In the genomic region with DNA sequence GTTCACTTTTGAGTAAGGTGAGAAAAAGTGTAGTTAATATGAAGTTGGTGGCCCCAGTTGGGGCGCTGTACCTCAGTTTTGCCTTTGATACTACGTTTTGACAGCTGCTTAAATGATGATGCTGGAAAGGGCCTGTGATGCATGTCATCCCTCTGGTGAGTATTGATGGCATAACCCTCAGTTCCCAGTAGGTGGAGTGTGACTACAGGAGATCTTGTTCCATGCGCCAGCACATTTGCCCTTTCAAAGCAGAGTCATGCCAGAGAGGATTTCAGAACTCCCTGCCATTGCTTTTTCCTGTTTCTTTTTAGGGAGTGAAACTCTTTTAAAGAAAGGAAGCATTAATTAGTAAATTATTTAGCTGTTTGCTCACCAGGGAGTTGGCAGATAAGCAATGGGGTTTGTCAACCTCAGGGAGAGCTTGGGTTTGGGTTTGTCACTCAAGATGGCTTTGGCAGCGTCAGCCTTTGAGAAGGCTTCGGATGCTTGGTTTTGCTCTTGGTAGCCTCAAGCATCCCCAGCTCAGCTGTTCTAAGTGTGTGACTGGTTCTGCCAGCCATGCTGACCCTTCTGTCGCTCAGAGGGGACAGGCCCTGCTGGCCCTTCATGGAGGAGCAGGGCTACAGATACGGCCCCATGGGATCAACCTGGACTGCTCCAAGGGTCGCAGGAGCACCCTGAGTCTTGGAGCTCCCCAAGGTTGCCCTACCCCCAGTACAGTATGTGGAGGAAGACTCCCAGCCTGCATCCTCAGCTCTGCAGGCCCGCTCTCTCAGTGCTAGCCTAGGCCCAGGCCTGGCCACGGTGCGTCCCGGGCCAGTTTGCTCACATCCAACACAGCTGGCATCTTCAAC, we compare ENCODE assay signal across 8 cellular contexts. TPM values are rescaled to one million over a fixed set of nuclear protein-coding genes. Genes with fewer than 3 reads are reported as not detected.
DNase-seq lines count a peak whose midpoint lies in the region; ATAC-seq, FAIRE-seq and TF ChIP-seq lines count a peak whose summit lies in the region.

No MANE protein-coding gene starts in this region.

- H3K4me1 ChIP-seq in left lung = peaks cover 3 to 6% of the 10 kb centered on the region in 2 donors

- no peak overlapping the region for H3K4me3 ChIP-seq in left lung

- H3K27me3 ChIP-seq in left lung = no peaks in the 10 kb centered on the region

- TF ChIP-seq CTCF in C4-2B (conservative IDR thresholded peaks at IDR 0.05) (peak; percentile 82), left lung (IDR thresholded peaks at IDR 0.05) (peak; percentile 70 to 76)

- DNase-seq in NCI-H2107 (lab: John Stamatoyannopoulos, UW) (peak; percentile 65), dedifferentiated amniotic fluid mesenchymal stem cell (ENCODE audit: extremely low spot score) (peak; percentile 88), left lung (peak in 1 of 2 donors; percentile 57)
- DNase-seq in stimulated activated CD4-positive, alpha-beta T cell treated with anti-CD3 and anti-CD28 coated beads, Interleukin-4, amount 100 ng/mL, for 48 hours (ENCODE audit: low read depth in 2 of 2) = peak; percentile 3 to 22

- intact Hi-C loops in left lung (cut with DNase I) = no loop called here

- no peak overlapping the region for H3K27ac ChIP-seq in C4-2B
- peak overlapping the region in 1 of 2 donors; percentile 16 for H3K27ac ChIP-seq in left lung

- H3K36me3 ChIP-seq in left lung = no peaks in the 10 kb centered on the region

- H3K9me3 ChIP-seq in left lung = no peaks in the 10 kb centered on the region

- peak; percentile 87 for FAIRE-seq in TTC549 (lab: Jason Lieb, UNC)

- peak; percentile 67 for ATAC-seq in GM18909 (IDR thresholded peaks at IDR 0.05; ENCODE audit: poor library complexity, unreplicated experiment)
- ATAC-seq in HG03108 (IDR thresholded peaks at IDR 0.05; ENCODE audit: unreplicated experiment) = peak; percentile 48
- peak; percentile 98 for ATAC-seq in left lung

RNA-seq across cellular contexts. Expression of a gene that starts 29.1 kb away (rescaled TPM):
- total RNA-seq in left lung = 10 to 100 TPM; 35.8 to 40.6 TPM

Comparison
In these comparisons a context has a peak if more than half of its experiments do, and no peak if none do; other contexts are left out.
1. ATAC-seq: peak in every context shown above with its lines; median percentile 98 in left lung; 67 in GM18909; 48 in HG03108.